8 cellular contexts compared by ENCODE assay signal in genomic region chr6:35727935-35728662, GRCh38. TPM values are rescaled to one million over a fixed set of nuclear protein-coding genes. Genes with fewer than 3 reads are reported as not detected.
DNase-seq lines count a peak whose midpoint lies in the region; ATAC-seq, FAIRE-seq and TF ChIP-seq lines count a peak whose summit lies in the region.

No MANE protein-coding gene starts in this region.

- H3K9me3 Mint-ChIP-seq in activated naive CD4-positive, alpha-beta T cell treated with anti-CD3 and anti-CD28 coated beads for 36 hours: no peaks in the 10 kb centered on the region

- H3K27ac Mint-ChIP-seq in activated naive CD4-positive, alpha-beta T cell treated with anti-CD3 and anti-CD28 coated beads for 36 hours: peak overlapping the region; percentile 91

- peak; percentile 40 for ATAC-seq in GM21737 (IDR thresholded peaks at IDR 0.05; ENCODE audit: unreplicated experiment)

- H3K27me3 ChIP-seq in MG63 (no peaks in the 10 kb centered on the region), SJSA1 (replicated peaks) (peaks cover 4% of the 10 kb centered on the region), neutrophil (no peaks in the 10 kb centered on the region), subcutaneous abdominal adipose tissue (ENCODE audit: control insufficient read depth in 5 of 5, insufficient read depth in 4 of 5, low read length in 5 of 5) (no peaks in the 10 kb centered on the region)

- no peaks in the 10 kb centered on the region for H3K27me3 Mint-ChIP-seq in activated naive CD4-positive, alpha-beta T cell treated with anti-CD3 and anti-CD28 coated beads for 36 hours (ENCODE audit: low read depth)

- H3K36me3 ChIP-seq in MG63 (no peaks in the 10 kb centered on the region), SJSA1 (no peaks in the 10 kb centered on the region), neutrophil (no peaks in the 10 kb centered on the region), subcutaneous abdominal adipose tissue (ENCODE audit: control insufficient read depth in 5 of 5, insufficient read depth in 5 of 5, low read length in 5 of 5) (no peaks in the 10 kb centered on the region)

- FAIRE-seq in frontal cortex (lab: Jason Lieb, UNC): no peak

- H3K4me3 ChIP-seq in MG63 (peak overlapping the region; percentile 57), SJSA1 (peak overlapping the region; percentile 33), neutrophil (ENCODE audit: low read depth in 1 of 2, low read length in 1 of 2) (peak overlapping the region; percentile 61 to 93), subcutaneous abdominal adipose tissue (ENCODE audit: low read depth in 1 of 5, low read length in 5 of 5) (peak overlapping the region; percentile 45 to 74 (median 62))

- no peaks in the 10 kb centered on the region for H3K9me3 ChIP-seq in MG63
- H3K9me3 ChIP-seq in SJSA1 (replicated peaks): no peaks in the 10 kb centered on the region
- H3K9me3 ChIP-seq in neutrophil: no peaks in the 10 kb centered on the region
- H3K9me3 ChIP-seq in subcutaneous abdominal adipose tissue (ENCODE audit: control insufficient read depth in 5 of 5, low read length in 5 of 5): no peaks in the 10 kb centered on the region

- H3K9ac ChIP-seq in subcutaneous abdominal adipose tissue (ENCODE audit: low read length in 5 of 5): peak overlapping the region in 4 of 5 donors; percentile 48 to 87 (median 78)

- TF ChIP-seq CTCF in neutrophil (IDR thresholded peaks at IDR 0.05): peak; percentile 10

- peaks cover 81% of the 10 kb centered on the region for H3K4me1 Mint-ChIP-seq in activated naive CD4-positive, alpha-beta T cell treated with anti-CD3 and anti-CD28 coated beads for 36 hours (ENCODE audit: low read depth)

- peak overlapping the region; percentile 61 for H3K4me3 Mint-ChIP-seq in activated naive CD4-positive, alpha-beta T cell treated with anti-CD3 and anti-CD28 coated beads for 36 hours

- H3K36me3 Mint-ChIP-seq in activated naive CD4-positive, alpha-beta T cell treated with anti-CD3 and anti-CD28 coated beads for 36 hours (ENCODE audit: low read depth): no peaks in the 10 kb centered on the region

- CTCF ChIA-PET in activated naive CD4-positive, alpha-beta T cell treated with anti-CD3 and anti-CD28 coated beads for 36 hours (lab: Charles Lee): interaction anchor here (0.7 to 1.7 kb wide), 12 partner anchors 9 to 161 kb away, joined by 3 to 6 read pairs (median 3); partner anchors contain the start of gene ARMC12

- no peak overlapping the region for H3K27ac ChIP-seq in SJSA1
- peak overlapping the region; percentile 95 for H3K27ac ChIP-seq in neutrophil
- H3K27ac ChIP-seq in subcutaneous abdominal adipose tissue (ENCODE audit: low read depth, low read length): peak overlapping the region; percentile 90

- DNase-seq in DMS153 treated with DMSO at 0.1 percent for 48 hours (lab: John Stamatoyannopoulos, UW; ENCODE audit: unreplicated experiment): peak; percentile 63
- peak; percentile 87 for DNase-seq in MG63
- DNase-seq in SJSA1 (ENCODE audit: low read depth in 1 of 2, low spot score in 2 of 2): peak; percentile 73 to 89
- DNase-seq in activated naive CD4-positive, alpha-beta T cell treated with anti-CD3 and anti-CD28 coated beads for 36 hours: peak; percentile 89
- DNase-seq in frontal cortex (ENCODE audit: low spot score in 2 of 2): peak; percentile 89

- H3K4me1 ChIP-seq in SJSA1 (replicated peaks) (peaks cover 24% of the 10 kb centered on the region), neutrophil (ENCODE audit: control insufficient read depth in 1 of 2, insufficient read depth in 1 of 2, low read depth in 1 of 2, low read length in 1 of 2) (peaks cover 79 to 83% of the 10 kb centered on the region in 2 experiments), subcutaneous abdominal adipose tissue (ENCODE audit: control insufficient read depth in 5 of 5, insufficient read depth in 5 of 5, low read length in 5 of 5) (peaks cover 14 to 90% (median 79%) of the 10 kb centered on the region in 5 donors)

- intact Hi-C loops in activated naive CD4-positive, alpha-beta T cell treated with anti-CD3 and anti-CD28 coated beads for 36 hours (cut with micrococcal nuclease): loop anchor here (1.0 to 2.0 kb wide), 3 partner anchors 9 to 127 kb away; no protein-coding TSS in a partner anchor

RNA-seq across cellular contexts. Expression of gene ARMC12, which starts 8.7 kb away (rescaled TPM):
- total RNA-seq in MG63 (2014; rRNA removed; shearing (Covaris generic); ENCODE audit: low replicate concordance): not detected in 2 replicates
- not detected in 2 replicates for total RNA-seq in SJSA1 (2014; rRNA removed; shearing (Covaris generic))
- total RNA-seq in activated naive CD4-positive, alpha-beta T cell treated with anti-CD3 and anti-CD28 coated beads for 36 hours: 1 to 10 TPM; 3.1 to 3.9 TPM
- total RNA-seq in frontal cortex: 0.82 TPM

RNA-seq across cellular contexts. Expression of gene FKBP5, which starts 39.4 kb away (rescaled TPM):
- total RNA-seq in MG63 (2014; rRNA removed; shearing (Covaris generic); ENCODE audit: low replicate concordance): 9.4 and 10.3 TPM in 2 replicates
- total RNA-seq in SJSA1 (2014; rRNA removed; shearing (Covaris generic)): 0.29 and 0.50 TPM in 2 replicates
- total RNA-seq in activated naive CD4-positive, alpha-beta T cell treated with anti-CD3 and anti-CD28 coated beads for 36 hours: 100 to 1,000 TPM; 202 to 208 TPM
- total RNA-seq in frontal cortex: 3.3 TPM

RNA-seq across cellular contexts. Expression of gene CLPSL2, which starts 48.3 kb away (rescaled TPM):
- not detected in 2 replicates for total RNA-seq in MG63 (2014; rRNA removed; shearing (Covaris generic); ENCODE audit: low replicate concordance)
- not detected in 2 replicates for total RNA-seq in SJSA1 (2014; rRNA removed; shearing (Covaris generic))
- not detected for total RNA-seq in activated naive CD4-positive, alpha-beta T cell treated with anti-CD3 and anti-CD28 coated beads for 36 hours
- not detected for total RNA-seq in frontal cortex

RNA-seq across cellular contexts. Expression of gene CLPSL1, which starts 52.7 kb away (rescaled TPM):
- not detected in 2 replicates for total RNA-seq in MG63 (2014; rRNA removed; shearing (Covaris generic); ENCODE audit: low replicate concordance)
- total RNA-seq in SJSA1 (2014; rRNA removed; shearing (Covaris generic)): not detected in 2 replicates
- total RNA-seq in activated naive CD4-positive, alpha-beta T cell treated with anti-CD3 and anti-CD28 coated beads for 36 hours: not detected
- not detected for total RNA-seq in frontal cortex

Comparison
In these comparisons a context has a peak if more than half of its experiments do, and no peak if none do; other contexts are left out.
1. RNA of gene FKBP5, which starts 39.4 kb away (total RNA-seq): 202 to 208 TPM in activated naive CD4-positive, alpha-beta T cell treated with anti-CD3 and anti-CD28 coated beads for 36 hours; 9.4 to 10.3 TPM in MG63, 3.3 TPM in frontal cortex (single experiment) and 0.29 to 0.50 TPM in SJSA1; every median in the first group is over 10 times any median in the second.
2. Peak in every context shown above with its lines, with median percentiles within 50 percentile points of each other: DNase-seq and H3K4me3 ChIP-seq.